In genomic region chr10:86521620-86522384, GRCh38 we compare ENCODE assay signal across 8 cellular contexts. TPM values are rescaled to one million over a fixed set of nuclear protein-coding genes. Genes with fewer than 3 reads are reported as not detected.
DNase-seq lines count a peak whose midpoint lies in the region; ATAC-seq and TF ChIP-seq lines count a peak whose summit lies in the region.

WAPL (minus strand) TSS chr10:86521792; CDS start chr10:86518069, 3,723 bp downstream.

- TF ChIP-seq CTCF in lung (IDR thresholded peaks at IDR 0.05; ENCODE audit: control extremely low read depth, extremely low read depth) = no peak

- peak within 1 kb of the TSS; percentile 98 to 99 for H3K27ac ChIP-seq in lung (ENCODE audit: low read depth in 1 of 2, low read length in 1 of 2)

- H3K9me3 ChIP-seq in lung (ENCODE audit: control insufficient read depth in 2 of 2, insufficient read depth in 1 of 2, low read length in 1 of 2) = no peaks in the 10 kb centered on the region

- H3K36me3 ChIP-seq in lung (ENCODE audit: control insufficient read depth in 2 of 2, insufficient read depth in 2 of 2, low read length in 2 of 2) = peaks cover under 1 to 1% of the 10 kb centered on the region in 2 donors

- H3K4me1 ChIP-seq in lung (ENCODE audit: control insufficient read depth in 2 of 2, insufficient read depth in 2 of 2, low read length in 2 of 2) = peaks cover 2 to 9% of the 10 kb centered on the region in 2 donors

- WGBS in lung, 2 donors = 1% methylated on average over 90 to 91 of the region's 91 CpGs

- DNase-seq in CMK (ENCODE audit: low read depth) (peak; percentile 68), HS-27A (ENCODE audit: low read depth) (peak; percentile 42), lung (ENCODE audit: low spot score) (peak; percentile 95)
- peak; percentile 83 for DNase-seq in NK-92 treated with Interleukin-12 subunit alpha and Interleukin-12 subunit beta, amount 100 ng/mL, for 24 hours (lab: John Stamatoyannopoulos, UW)
- peak; percentile 97 for DNase-seq in activated CD8-positive, alpha-beta memory T cell treated with anti-CD3 and anti-CD28 coated beads for 24 hours
- DNase-seq in effector CD4-positive, alpha-beta T cell = peak; percentile 92
- DNase-seq in stimulated activated CD4-positive, alpha-beta T cell treated with anti-CD3 and anti-CD28 coated beads, TNF-alpha, amount 100 ng/mL, for 24 hours (ENCODE audit: low read depth in 3 of 3) = peak; percentile 90 to 93 (median 91)

- no peaks in the 10 kb centered on the region for H3K27me3 ChIP-seq in lung (ENCODE audit: control insufficient read depth, insufficient read depth)

- H3K4me3 ChIP-seq in lung = peak within 1 kb of the TSS; percentile 95

- ATAC-seq in GM19468 (IDR thresholded peaks at IDR 0.05; ENCODE audit: extremely low read depth, unreplicated experiment) = peak; percentile 95
- ATAC-seq in lung (ENCODE audit: insufficient read depth, low FRiP score) = peak; percentile 100

RNA-seq across cellular contexts. Expression of gene WAPL, which starts in this region (rescaled TPM):
- total RNA-seq in lung = 10 to 100 TPM; 30.6 to 67.8 TPM
- 10 to 100 TPM; 15.0 to 17.3 TPM for polyA plus RNA-seq in lung

Comparison
In these comparisons a context has a peak if more than half of its experiments do, and no peak if none do; other contexts are left out.
1. Peak in every context shown above with its lines: DNase-seq, ATAC-seq, H3K4me3 ChIP-seq and H3K27ac ChIP-seq.
2. DNase-seq: peak in every context shown above with its lines; median percentile 97 in activated CD8-positive, alpha-beta memory T cell treated with anti-CD3 and anti-CD28 coated beads for 24 hours; 95 in lung; 92 in effector CD4-positive, alpha-beta T cell; 91 in stimulated activated CD4-positive, alpha-beta T cell treated with anti-CD3 and anti-CD28 coated beads, TNF-alpha, amount 100 ng/mL, for 24 hours; 83 in NK-92 treated with Interleukin-12 subunit alpha and Interleukin-12 subunit beta, amount 100 ng/mL, for 24 hours; 68 in CMK; 42 in HS-27A.